Comparison of ENCODE assay signal across 1 cellular context in genomic region chr21:31505975-31506374, GRCh38.
TF ChIP-seq lines count a peak whose summit lies in the region.

No MANE protein-coding gene starts in this region.

TF ChIP-seq in HEK293, 187 proteins besides CTCF, POLR2A, EP300 and RAD21 (continued from another document):
- TF ChIP-seq ZSCAN23 (tag by site-specific recombination; IDR thresholded peaks at IDR 0.05): 0 out of 2 replicates have a peak, but pooled peaks have one; percentile 47
- TF ChIP-seq ZFHX2 (tag by site-specific recombination; conservative IDR thresholded peaks at IDR 0.05): peak; percentile 89
- TF ChIP-seq ZNF423 (tag by site-specific recombination; IDR thresholded peaks at IDR 0.05): peak; percentile 75
- TF ChIP-seq ZNF248 (tag by site-specific recombination; IDR thresholded peaks at IDR 0.05): no peak
- peak; percentile 100 for TF ChIP-seq ZIC2 (tag by site-specific recombination; IDR thresholded peaks at IDR 0.05)
- TF ChIP-seq ZNF292 (tag by site-specific recombination; IDR thresholded peaks at IDR 0.05; ENCODE audit: borderline replicate concordance, low read depth): no peak
- TF ChIP-seq ZFP3 (tag by site-specific recombination; IDR thresholded peaks at IDR 0.05; ENCODE audit: low read depth): 0 out of 2 replicates have a peak, but pooled peaks have one; percentile 39
- TF ChIP-seq ZBTB17 (tag by site-specific recombination; IDR thresholded peaks at IDR 0.05): 0 out of 2 replicates have a peak, but pooled peaks have one; percentile 44
- TF ChIP-seq ZNF514 (tag by site-specific recombination; IDR thresholded peaks at IDR 0.05): 0 out of 2 replicates have a peak, but pooled peaks have one; percentile 49
- peak; percentile 69; the same call in 1 of the 2 replicates for TF ChIP-seq ZNF18 (tag by site-specific recombination; IDR thresholded peaks at IDR 0.05)
- TF ChIP-seq EGR2 (tag by site-specific recombination; IDR thresholded peaks at IDR 0.05; ENCODE audit: low read depth): peak; percentile 97
- TF ChIP-seq OSR2 (tag by site-specific recombination; IDR thresholded peaks at IDR 0.05): peak; percentile 59; the same call in 1 of the 2 replicates
- no peak for TF ChIP-seq HIC1 (tag by site-specific recombination; IDR thresholded peaks at IDR 0.05)
- TF ChIP-seq ZNF600 (tag by site-specific recombination; IDR thresholded peaks at IDR 0.05): peak; percentile 60; the same call in 1 of the 2 replicates
- TF ChIP-seq ZNF211 (tag by site-specific recombination; IDR thresholded peaks at IDR 0.05; ENCODE audit: low read depth): peak; percentile 39; the same call in 1 of the 2 replicates
- TF ChIP-seq, protein P1, sequence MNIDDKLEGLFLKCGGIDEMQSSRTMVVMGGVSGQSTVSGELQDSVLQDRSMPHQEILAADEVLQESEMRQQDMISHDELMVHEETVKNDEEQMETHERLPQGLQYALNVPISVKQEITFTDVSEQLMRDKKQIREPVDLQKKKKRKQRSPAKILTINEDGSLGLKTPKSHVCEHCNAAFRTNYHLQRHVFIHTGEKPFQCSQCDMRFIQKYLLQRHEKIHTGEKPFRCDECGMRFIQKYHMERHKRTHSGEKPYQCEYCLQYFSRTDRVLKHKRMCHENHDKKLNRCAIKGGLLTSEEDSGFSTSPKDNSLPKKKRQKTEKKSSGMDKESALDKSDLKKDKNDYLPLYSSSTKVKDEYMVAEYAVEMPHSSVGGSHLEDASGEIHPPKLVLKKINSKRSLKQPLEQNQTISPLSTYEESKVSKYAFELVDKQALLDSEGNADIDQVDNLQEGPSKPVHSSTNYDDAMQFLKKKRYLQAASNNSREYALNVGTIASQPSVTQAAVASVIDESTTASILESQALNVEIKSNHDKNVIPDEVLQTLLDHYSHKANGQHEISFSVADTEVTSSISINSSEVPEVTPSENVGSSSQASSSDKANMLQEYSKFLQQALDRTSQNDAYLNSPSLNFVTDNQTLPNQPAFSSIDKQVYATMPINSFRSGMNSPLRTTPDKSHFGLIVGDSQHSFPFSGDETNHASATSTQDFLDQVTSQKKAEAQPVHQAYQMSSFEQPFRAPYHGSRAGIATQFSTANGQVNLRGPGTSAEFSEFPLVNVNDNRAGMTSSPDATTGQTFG (tag by site-specific recombination; IDR thresholded peaks at IDR 0.05; ENCODE audit: borderline replicate concordance): no peak
- TF ChIP-seq SP7 (tag by site-specific recombination; IDR thresholded peaks at IDR 0.05): peak; percentile 82
- TF ChIP-seq BCL11A (tag by site-specific recombination; IDR thresholded peaks at IDR 0.05; ENCODE audit: low read depth): no peak
- TF ChIP-seq ZBTB8A (tag by site-specific recombination; IDR thresholded peaks at IDR 0.05): peak; percentile 50; the same call in 1 of the 2 replicates
- peak; percentile 64; the same call in 1 of the 2 replicates for TF ChIP-seq TRIM28 (IDR thresholded peaks at IDR 0.05; ENCODE audit: borderline replicate concordance, low read length)
- TF ChIP-seq ZSCAN4 (tag by site-specific recombination; IDR thresholded peaks at IDR 0.05): 0 out of 2 replicates have a peak, but pooled peaks have one; percentile 43
